ENCODE assay signal across 1 cellular context in genomic region chr5:56763711-56764466, GRCh38.
TF ChIP-seq lines count a peak whose summit lies in the region.

No MANE protein-coding gene starts in this region.

TF ChIP-seq in K562, 482 proteins besides CTCF, POLR2A, EP300 and RAD21 (continued from another document and continues in another):
- TF ChIP-seq THRB (CRISPR knock-in tag; conservative IDR thresholded peaks at IDR 0.05) (no peak), GATAD2A (IDR thresholded peaks at IDR 0.05) (no peak), ZHX1 (conservative IDR thresholded peaks at IDR 0.05; ENCODE audit: low read length) (no peak), IRF1 (CRISPR knock-in tag; IDR thresholded peaks at IDR 0.05; ENCODE audit: borderline replicate concordance) (no peak), TFE3 (CRISPR knock-in tag; IDR thresholded peaks at IDR 0.05) (no peak), POLR3A (IDR thresholded peaks at IDR 0.05; ENCODE audit: borderline replicate concordance, extremely low read depth, insufficient read depth, insufficient read length) (no peak), DEAF1 (CRISPR knock-in tag; IDR thresholded peaks at IDR 0.05) (no peak), ZNF512 (tag; IDR thresholded peaks at IDR 0.05) (no peak), SMAD2 (IDR thresholded peaks at IDR 0.05; ENCODE audit: low read depth, low read length) (no peak), HINFP (tag; conservative IDR thresholded peaks at IDR 0.05; ENCODE audit: low read depth) (no peak), PRMT5 (CRISPR knock-in tag; IDR thresholded peaks at IDR 0.05) (no peak), ETV5 (CRISPR knock-in tag; IDR thresholded peaks at IDR 0.05; ENCODE audit: low read depth) (peak; percentile 24; the same call in 1 of the 2 replicates), SP1 (CRISPR knock-in tag; IDR thresholded peaks at IDR 0.05) (no peak), GATAD2B (IDR thresholded peaks at IDR 0.05; ENCODE audit: borderline replicate concordance) (peak; percentile 67; the same call in 1 of the 2 replicates), BDP1 (IDR thresholded peaks at IDR 0.05; ENCODE audit: insufficient read depth, insufficient read length) (no peak), HMG20B (CRISPR knock-in tag; IDR thresholded peaks at IDR 0.05) (no peak), TRIM28 (IDR thresholded peaks at IDR 0.05) (no peak), KDM2B (CRISPR knock-in tag; IDR thresholded peaks at IDR 0.05) (no peak), PTRF (tag; IDR thresholded peaks at IDR 0.05) (no peak), ZZZ3 (IDR thresholded peaks at IDR 0.05) (no peak), UBTF (IDR thresholded peaks at IDR 0.05; ENCODE audit: borderline replicate concordance in 1 of 2, low read depth in 2 of 2, low read length in 2 of 2) (no peak), CBFB (CRISPR knock-in tag; IDR thresholded peaks at IDR 0.05) (no peak), PML (IDR thresholded peaks at IDR 0.05; ENCODE audit: low read length) (peak; percentile 92), GMEB1 (CRISPR knock-in tag; IDR thresholded peaks at IDR 0.05) (no peak), XRCC4 (IDR thresholded peaks at IDR 0.05; ENCODE audit: extremely low read depth, insufficient read depth, insufficient read length) (no peak), NR4A1 (CRISPR knock-in tag; IDR thresholded peaks at IDR 0.05) (no peak), NR4A1 (tag; IDR thresholded peaks at IDR 0.05) (no peak), GATA2 (CRISPR knock-in tag; IDR thresholded peaks at IDR 0.05) (peak; percentile 64; the same call in 1 of the 2 replicates), AFF4 (CRISPR knock-in tag; IDR thresholded peaks at IDR 0.05) (no peak), ZFX (CRISPR knock-in tag; IDR thresholded peaks at IDR 0.05) (no peak), FOXJ2 (tag; IDR thresholded peaks at IDR 0.05) (no peak)
